ENCODE assay signal across 10 cellular contexts in the genomic region with DNA sequence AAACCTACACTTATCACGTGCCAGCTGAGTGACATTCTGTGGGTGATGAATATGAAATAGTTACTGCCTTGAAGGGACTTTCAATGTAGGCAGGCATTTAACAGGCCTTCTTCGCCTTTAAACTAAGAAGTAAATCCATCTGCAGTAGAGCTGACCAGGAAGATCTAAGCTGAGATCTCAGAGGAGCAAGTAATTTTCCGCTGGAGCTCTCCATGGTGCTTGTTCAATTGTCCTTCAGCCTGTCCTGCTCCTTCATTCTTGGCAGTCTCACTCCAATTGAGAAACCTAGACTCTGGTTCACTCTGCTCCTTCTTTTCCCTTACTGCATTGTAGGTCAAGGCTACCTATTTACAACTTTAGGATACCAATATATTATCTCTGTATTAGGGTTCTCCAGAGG.
DNase-seq lines count a peak whose midpoint lies in the region; ATAC-seq, FAIRE-seq and TF ChIP-seq lines count a peak whose summit lies in the region.
"Had no signal": no experiment of that assay in that cellular context is flagged by ENCODE, and none has a peak within 500 bp of the region (broad histone marks: within the 10 kb centered on the region; RNA-seq: fewer than 3 reads in every experiment).

No MANE protein-coding gene starts in this region.

- H3K9me1 ChIP-seq in keratinocyte (ENCODE audit: control insufficient read depth, extremely low read depth, insufficient read depth, low read length) = no peaks in the 10 kb centered on the region

- dilution Hi-C loops in keratinocyte (cut with MboI; ENCODE audit: extremely low pct_ligation_motif_present, low sequenced_read_pairs) = no loop called here

- FAIRE-seq in keratinocyte (lab: Jason Lieb, UNC) = peak; percentile 67
- FAIRE-seq: H54 had no signal

- H3K9ac ChIP-seq in keratinocyte (ENCODE audit: control insufficient read depth, extremely low read depth, insufficient read depth, low read length) = no peak overlapping the region

- no peaks in the 10 kb centered on the region for H3K36me3 ChIP-seq in keratinocyte (ENCODE audit: control insufficient read depth in 2 of 2, extremely low read depth in 1 of 2, insufficient read depth in 2 of 2, low read length in 2 of 2)

- TF ChIP-seq CTCF in keratinocyte (optimal IDR thresholded peaks at IDR 0.05 in 1 of 3, IDR thresholded peaks at IDR 0.05 in 1 of 3, conservative IDR thresholded peaks at IDR 0.05 in 1 of 3; ENCODE audit: extremely low read depth in 1 of 3, insufficient read depth in 2 of 3, low read length in 3 of 3) = no peak

- no peaks in the 10 kb centered on the region for H3K9me3 ChIP-seq in keratinocyte (ENCODE audit: control insufficient read depth, low read depth, low read length)

- ATAC-seq in esophagus mucosa (no peak), GM18858 (IDR thresholded peaks at IDR 0.05; ENCODE audit: unreplicated experiment) (no peak), HG03175 (IDR thresholded peaks at IDR 0.05; ENCODE audit: unreplicated experiment) (no peak)

- H3K79me2 ChIP-seq in keratinocyte (ENCODE audit: control insufficient read depth, insufficient read depth, low read length) = no peaks in the 10 kb centered on the region

- no peaks in the 10 kb centered on the region for H3K27me3 ChIP-seq in keratinocyte (ENCODE audit: control insufficient read depth, extremely low read depth, insufficient read depth, low read length)

- H3K4me2 ChIP-seq in keratinocyte (ENCODE audit: control insufficient read depth, extremely low read depth, insufficient read depth, low read depth, low read length) = no peak overlapping the region

- no peak overlapping the region for H3K27ac ChIP-seq in keratinocyte (ENCODE audit: control insufficient read depth, insufficient read depth, low read length)
- H3K27ac ChIP-seq: VCaP had no signal

- H3K4me1 ChIP-seq in keratinocyte (ENCODE audit: control insufficient read depth, extremely low read depth, insufficient read depth, low read length) = no peaks in the 10 kb centered on the region

- H4K20me1 ChIP-seq in keratinocyte (ENCODE audit: control insufficient read depth, extremely low read depth, insufficient read depth, low read length) = no peaks in the 10 kb centered on the region

- H3K4me3 ChIP-seq in keratinocyte (ENCODE audit: control insufficient read depth in 2 of 3, extremely low read depth in 1 of 3, insufficient read depth in 2 of 3, low read depth in 1 of 3, low read length in 3 of 3) = no peak overlapping the region

- no peak overlapping the region for H2AFZ ChIP-seq in keratinocyte (ENCODE audit: control insufficient read depth, low read length)

- DNase-seq in AG08395 (ENCODE audit: low spot score) (peak; percentile 38), HuH-7.5 (ENCODE audit: low spot score) (peak; percentile 3), amniotic epithelial cell (ENCODE audit: low read depth) (peak; percentile 79), keratinocyte (ENCODE audit: low read depth, low spot score) (no peak), AML-193 (lab: John Stamatoyannopoulos, UW) (no peak)

Comparison
In these comparisons a context has a peak if more than half of its experiments do, and no peak if none do; other contexts are left out.
1. DNase-seq: peak in AG08395 (single experiment), HuH-7.5 (single experiment) and amniotic epithelial cell (single experiment); none in keratinocyte (single experiment) and AML-193 (0 of 2).